13 cellular contexts compared by ENCODE assay signal in genomic region chr2:98749053-98749450, GRCh38. TPM values are rescaled to one million over a fixed set of nuclear protein-coding genes. Genes with fewer than 3 reads are reported as not detected.
DNase-seq lines count a peak whose midpoint lies in the region; ATAC-seq, FAIRE-seq and TF ChIP-seq lines count a peak whose summit lies in the region.
"Had no signal": no experiment of that assay in that cellular context is flagged by ENCODE, and none has a peak within 500 bp of the region (broad histone marks: within the 10 kb centered on the region; RNA-seq: fewer than 3 reads in every experiment).

No MANE protein-coding gene starts in this region.

- H3K4me3 Mint-ChIP-seq in activated B cell treated with CpG ODN at 0.5 μM for 24 hours, result peak overlapping the region; percentile 49
- peak overlapping the region in 3 of 10 donors; percentile 12 to 26 (median 18) for H3K4me3 Mint-ChIP-seq in naive thymus-derived CD4-positive, alpha-beta T cell

- H3K27me3 Mint-ChIP-seq in activated B cell treated with CpG ODN at 0.5 μM for 24 hours, result no peaks in the 10 kb centered on the region
- no peaks in the 10 kb centered on the region for H3K27me3 Mint-ChIP-seq in naive thymus-derived CD4-positive, alpha-beta T cell

- no peak for FAIRE-seq in GM19239 (lab: Jason Lieb, UNC)
- FAIRE-seq: endometrium had no signal

- H3F3A ChIP-seq in DOHH2 (ENCODE audit: control insufficient read depth, insufficient read depth), result no peaks in the 10 kb centered on the region

- H3K4me2 ChIP-seq in DOHH2 (ENCODE audit: low read length), result peak overlapping the region; percentile 58

- no peak for TF ChIP-seq CTCF in DOHH2 (IDR thresholded peaks at IDR 0.05; ENCODE audit: low read depth, low read length, poor library complexity, severe bottlenecking)
- TF ChIP-seq CTCF in activated B cell treated with CpG ODN at 0.5 μM for 24 hours (IDR thresholded peaks at IDR 0.05), result no peak

- CTCF ChIA-PET in activated B cell treated with CpG ODN at 0.5 μM for 24 hours (lab: Charles Lee), result no interaction called here
- CTCF ChIA-PET in naive thymus-derived CD4-positive, alpha-beta T cell (lab: Charles Lee), result no interaction called here

- peaks cover 24% of the 10 kb centered on the region for H3K4me1 ChIP-seq in DOHH2 (ENCODE audit: control insufficient read depth, low read length)
- H3K4me1 ChIP-seq in naive thymus-derived CD4-positive, alpha-beta T cell (ENCODE audit: control insufficient read depth in 2 of 2, insufficient read depth in 2 of 2, low read length in 2 of 2), result peaks cover 11 to 25% of the 10 kb centered on the region in 2 donors

- no peaks in the 10 kb centered on the region for H3K9me2 ChIP-seq in DOHH2 (replicated peaks; ENCODE audit: control insufficient read depth, low read length)

- H3K9me3 ChIP-seq in DOHH2 (ENCODE audit: control insufficient read depth, insufficient read depth, low read length), result peaks cover 5% of the 10 kb centered on the region; the same call in 1 of the 2 replicates
- no peaks in the 10 kb centered on the region for H3K9me3 ChIP-seq in naive thymus-derived CD4-positive, alpha-beta T cell (ENCODE audit: control insufficient read depth in 2 of 3, low read length in 3 of 3)

- H3K36me3 ChIP-seq in DOHH2 (ENCODE audit: control insufficient read depth, low read length), result no peaks in the 10 kb centered on the region
- H3K36me3 ChIP-seq in naive thymus-derived CD4-positive, alpha-beta T cell (ENCODE audit: control insufficient read depth in 2 of 3, insufficient read depth in 3 of 3, low read length in 3 of 3), result no peaks in the 10 kb centered on the region

- peak overlapping the region; percentile 1 for H3K27ac Mint-ChIP-seq in activated B cell treated with CpG ODN at 0.5 μM for 24 hours
- peak overlapping the region in 6 of 9 donors; percentile 2 to 52 (median 36) for H3K27ac Mint-ChIP-seq in naive thymus-derived CD4-positive, alpha-beta T cell
- H3K27ac Mint-ChIP-seq: activated T-helper 2 cell treated with anti-CD3 and anti-CD28 coated beads, Interferon-gamma antibody, Interleukin-2, Interleukin-4, amounts not matched to agents 10 μg/mL and 5 μg/mL and 100 μg/mL, durations not matched to agents 14 hours and 24 hours and 36 hours had no signal

- no peaks in the 10 kb centered on the region for H4K20me1 ChIP-seq in DOHH2 (ENCODE audit: control insufficient read depth, insufficient read depth, low read depth, low read length)

- POLR2A ChIA-PET in activated B cell treated with CpG ODN at 0.5 μM for 24 hours (lab: Charles Lee), result interaction anchor here (0.6 to 1.2 kb wide), 2 partner anchors 37 to 1177 kb away, joined by 3 read pairs; no protein-coding TSS in a partner anchor
- POLR2A ChIA-PET in naive thymus-derived CD4-positive, alpha-beta T cell (lab: Charles Lee), result interaction anchor here (4.2 to 23.2 kb wide), 2 partner anchors 10 to 13 kb away, joined by 26 to 310 read pairs; no protein-coding TSS in a partner anchor

- H3K4me3 ChIP-seq in DOHH2 (ENCODE audit: low read length), result peak overlapping the region; percentile 30; the same call in 1 of the 2 replicates
- H3K4me3 ChIP-seq in naive thymus-derived CD4-positive, alpha-beta T cell (ENCODE audit: low read length), result no peak overlapping the region

- H3K9me3 Mint-ChIP-seq in activated B cell treated with CpG ODN at 0.5 μM for 24 hours, result no peaks in the 10 kb centered on the region
- H3K9me3 Mint-ChIP-seq in naive thymus-derived CD4-positive, alpha-beta T cell, result peaks cover 0 to 10% (median 0%) of the 10 kb centered on the region in 11 donors

- DNase-seq in activated B cell treated with CpG ODN at 0.5 μM for 24 hours (no peak), GM19239 (ENCODE audit: insufficient read length, low spot score) (no peak)
- no peak for DNase-seq in naive thymus-derived CD4-positive, alpha-beta T cell
- DNase-seq: GF-D8; IMR-90; stimulated activated CD4-positive, alpha-beta T cell treated with anti-CD3 and anti-CD28 coated beads, Interleukin-12 subunit alpha, Interleukin-12 subunit beta, amount 100 ng/mL, for 4 hours had no signal

- ATAC-seq in HG03045 (IDR thresholded peaks at IDR 0.05; ENCODE audit: unreplicated experiment), result peak; percentile 61
- ATAC-seq in activated B cell treated with CpG ODN at 0.5 μM for 24 hours (ENCODE audit: low read depth), result peak; percentile 62
- peak; percentile 95 for ATAC-seq in naive thymus-derived CD4-positive, alpha-beta T cell
- ATAC-seq in GM18520 (IDR thresholded peaks at IDR 0.05; ENCODE audit: unreplicated experiment), result no peak
- ATAC-seq in GM21447 (IDR thresholded peaks at IDR 0.05; ENCODE audit: unreplicated experiment), result no peak
- no peak for ATAC-seq in HG02840 (IDR thresholded peaks at IDR 0.05; ENCODE audit: low FRiP score, unreplicated experiment)

- H3K27me3 ChIP-seq in DOHH2 (ENCODE audit: control insufficient read depth, low read length), result no peaks in the 10 kb centered on the region
- H3K27me3 ChIP-seq in naive thymus-derived CD4-positive, alpha-beta T cell (ENCODE audit: control insufficient read depth in 2 of 2, insufficient read depth in 2 of 2, low read length in 2 of 2), result no peaks in the 10 kb centered on the region

- no peaks in the 10 kb centered on the region for H3K79me2 ChIP-seq in DOHH2 (ENCODE audit: control insufficient read depth, low read length)

- H3K36me3 Mint-ChIP-seq in activated B cell treated with CpG ODN at 0.5 μM for 24 hours (ENCODE audit: low read depth), result no peaks in the 10 kb centered on the region
- H3K36me3 Mint-ChIP-seq in naive thymus-derived CD4-positive, alpha-beta T cell, result peaks cover 0 to 29% (median 0%) of the 10 kb centered on the region in 5 donors

- intact Hi-C loops in activated B cell treated with CpG ODN at 0.5 μM for 24 hours (cut with micrococcal nuclease), result no loop called here
- intact Hi-C loops in naive thymus-derived CD4-positive, alpha-beta T cell (cut with micrococcal nuclease), result no loop called here

- H3K4me1 Mint-ChIP-seq in activated B cell treated with CpG ODN at 0.5 μM for 24 hours, result peaks cover 22% of the 10 kb centered on the region
- peaks cover 30 to 70% (median 64%) of the 10 kb centered on the region in 7 donors for H3K4me1 Mint-ChIP-seq in naive thymus-derived CD4-positive, alpha-beta T cell

- H3K27ac ChIP-seq in DOHH2 (ENCODE audit: low read depth, low read length), result no peak overlapping the region
- H3K27ac ChIP-seq in naive thymus-derived CD4-positive, alpha-beta T cell (ENCODE audit: low read depth, low read length), result no peak overlapping the region

RNA-seq across cellular contexts. Expression of gene MGAT4A, which starts 18.1 kb away (rescaled TPM):
- 12.6 and 15.7 TPM in 2 replicates for total RNA-seq in activated B cell treated with CpG ODN at 0.5 μM for 24 hours
- total RNA-seq in naive thymus-derived CD4-positive, alpha-beta T cell, result 100 to 1,000 TPM; 125 to 308 (median 240) TPM
- 100 to 1,000 TPM; 262 to 349 TPM for polyA plus RNA-seq in naive thymus-derived CD4-positive, alpha-beta T cell
- polyA plus RNA-seq: IMR-90 had no signal

Comparison
In these comparisons a context has a peak if more than half of its experiments do, and no peak if none do; other contexts are left out.
1. ATAC-seq: peak in HG03045 (single experiment), activated B cell treated with CpG ODN at 0.5 μM for 24 hours (single experiment) and naive thymus-derived CD4-positive, alpha-beta T cell (single experiment); none in GM18520 (single experiment), GM21447 (single experiment) and HG02840 (single experiment).